In the genomic region with DNA sequence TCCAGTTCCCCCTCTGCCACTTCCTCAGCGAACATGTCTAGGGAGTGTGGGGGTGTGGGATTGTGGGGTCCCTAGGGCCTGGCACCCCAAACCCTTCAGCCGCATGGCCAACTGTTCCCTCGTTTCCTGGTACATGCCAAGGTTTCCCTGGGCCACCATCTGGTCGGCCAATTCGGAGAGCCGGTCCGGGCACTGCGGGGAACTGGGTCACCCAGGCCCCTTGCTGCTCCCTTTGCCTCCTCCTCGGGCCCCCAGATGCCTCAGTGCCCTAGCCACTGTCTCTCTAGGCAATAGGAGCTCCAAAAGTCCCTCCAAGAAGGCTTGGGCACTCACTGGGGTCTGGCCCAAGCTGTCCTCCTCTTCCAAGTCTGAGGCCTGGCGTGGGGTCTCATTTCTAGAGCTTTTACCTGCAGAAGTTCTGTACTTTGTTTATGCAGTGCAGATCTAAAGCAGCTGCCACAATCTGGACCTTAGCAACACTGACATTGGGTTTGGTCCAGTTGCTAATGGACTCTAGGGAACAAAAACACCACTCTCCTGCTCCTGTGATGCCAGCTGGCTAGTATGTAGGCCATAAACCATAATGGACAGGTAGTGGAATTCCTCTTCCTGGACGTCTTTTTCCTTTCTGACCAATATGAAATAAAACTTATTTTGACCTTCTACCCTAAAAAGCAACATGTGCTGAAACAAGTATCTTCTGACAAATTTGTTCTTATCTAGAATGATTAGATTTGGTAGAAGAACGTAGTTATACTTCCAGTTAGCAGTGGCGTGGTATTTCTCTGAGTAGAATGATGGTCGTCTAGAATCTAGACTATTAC, we compare ENCODE assay signal across 19 cellular contexts.
DNase-seq lines count a peak whose midpoint lies in the region; ATAC-seq, FAIRE-seq and TF ChIP-seq lines count a peak whose summit lies in the region.
"Had no signal": no experiment of that assay in that cellular context is flagged by ENCODE, and none has a peak within 500 bp of the region (broad histone marks: within the 10 kb centered on the region; RNA-seq: fewer than 3 reads in every experiment).

No MANE protein-coding gene starts in this region.

- WGBS in body of pancreas, 2 donors = 82 to 91% methylated on average over 13 to 14 of the region's 14 CpGs

- no peaks in the 10 kb centered on the region for H3K36me3 ChIP-seq in body of pancreas (replicated peaks in 1 of 2; ENCODE audit: insufficient read depth in 1 of 2, low read depth in 2 of 2)
- H3K36me3 ChIP-seq: ovary had no signal

- H3K9me3 ChIP-seq in body of pancreas = no peaks in the 10 kb centered on the region
- H3K9me3 ChIP-seq: ovary had no signal

- peaks cover 21% of the 10 kb centered on the region for H3K4me1 ChIP-seq in body of pancreas

- H3K27ac Mint-ChIP-seq in CD14-positive monocyte = peak overlapping the region in 4 of 7 donors; percentile 18 to 82 (median 53)
- H3K27ac Mint-ChIP-seq in natural killer cell treated with Interleukin-12 subunit alpha and Interleukin-12 subunit beta and Interleukin-15 and Interleukin-18, amount 100 ng/mL, for 72 hours = no peak overlapping the region

- no peaks in the 10 kb centered on the region for H3K27me3 Mint-ChIP-seq in CD14-positive monocyte (ENCODE audit: low read depth in 3 of 3)
- peaks cover 0 to 2% of the 10 kb centered on the region in 2 donors for H3K27me3 Mint-ChIP-seq in natural killer cell treated with Interleukin-12 subunit alpha and Interleukin-12 subunit beta and Interleukin-15 and Interleukin-18, amount 100 ng/mL, for 72 hours

- H3K4me3 ChIP-seq in body of pancreas = no peak overlapping the region
- H3K4me3 ChIP-seq: dorsolateral prefrontal cortex, ovary, SK-N-MC had no signal

- no peaks in the 10 kb centered on the region for H3K27me3 ChIP-seq in body of pancreas
- H3K27me3 ChIP-seq: dorsolateral prefrontal cortex, ovary had no signal

- TF ChIP-seq POLR2A in body of pancreas (IDR thresholded peaks at IDR 0.05) = no peak

- H3K4me3 Mint-ChIP-seq in CD14-positive monocyte = no peak overlapping the region
- H3K4me3 Mint-ChIP-seq in natural killer cell treated with Interleukin-12 subunit alpha and Interleukin-12 subunit beta and Interleukin-15 and Interleukin-18, amount 100 ng/mL, for 72 hours = peak overlapping the region; percentile 15

- H3K4me1 Mint-ChIP-seq in CD14-positive monocyte = no peaks in the 10 kb centered on the region
- H3K4me1 Mint-ChIP-seq in natural killer cell treated with Interleukin-12 subunit alpha and Interleukin-12 subunit beta and Interleukin-15 and Interleukin-18, amount 100 ng/mL, for 72 hours (ENCODE audit: low read depth in 2 of 2) = peaks cover 43 to 46% of the 10 kb centered on the region in 2 donors

- ATAC-seq in body of pancreas = peak; percentile 36
- ATAC-seq in natural killer cell treated with Interleukin-12 subunit alpha and Interleukin-12 subunit beta and Interleukin-15 and Interleukin-18, amount 100 ng/mL, for 72 hours = no peak
- ATAC-seq: activated naive CD4-positive, alpha-beta T cell treated with anti-CD3 and anti-CD28 coated beads, Interleukin-2, amount 50 U/mL, for 72 hours; Panc1 had no signal

- no peak for TF ChIP-seq CTCF in CD14-positive monocyte (IDR thresholded peaks at IDR 0.05)
- TF ChIP-seq CTCF in body of pancreas (IDR thresholded peaks at IDR 0.05) = no peak

- peaks cover 17 to 40% of the 10 kb centered on the region in 2 donors for H3K36me3 Mint-ChIP-seq in CD14-positive monocyte
- peaks cover 10% of the 10 kb centered on the region for H3K36me3 Mint-ChIP-seq in natural killer cell treated with Interleukin-12 subunit alpha and Interleukin-12 subunit beta and Interleukin-15 and Interleukin-18, amount 100 ng/mL, for 72 hours

- DNase-seq in CD14-positive monocyte (ENCODE audit: low spot score) (no peak), GM18507 (ENCODE audit: extremely low spot score, insufficient read length, low read depth) (no peak), body of pancreas (peak in 3 of 4 donors; percentile 10 to 29 (median 25)), HT-29 (ENCODE audit: low spot score) (no peak), RPMI8226 (no peak), UCSD-AML1 (lab: John Stamatoyannopoulos, UW; ENCODE audit: unreplicated experiment) (no peak)
- no peak for DNase-seq in natural killer cell treated with Interleukin-12 subunit alpha and Interleukin-12 subunit beta and Interleukin-15 and Interleukin-18, amount 100 ng/mL, for 72 hours (ENCODE audit: low spot score)
- DNase-seq: activated CD4-positive, alpha-beta T cell treated with anti-CD3 and anti-CD28 coated beads for 1 hour; AML-193; erythroblast; GDM1; NCI-H82; ovary; stimulated activated CD4-positive, alpha-beta T cell treated with anti-CD3 and anti-CD28 coated beads, Interleukin-2, amount 100 ng/mL, for 24 hours had no signal

- H3K9me3 Mint-ChIP-seq in CD14-positive monocyte = no peaks in the 10 kb centered on the region
- H3K9me3 Mint-ChIP-seq in natural killer cell treated with Interleukin-12 subunit alpha and Interleukin-12 subunit beta and Interleukin-15 and Interleukin-18, amount 100 ng/mL, for 72 hours = no peaks in the 10 kb centered on the region
- H3K9me3 Mint-ChIP-seq: activated naive CD4-positive, alpha-beta T cell treated with anti-CD3 and anti-CD28 coated beads, Interleukin-2, amount 50 U/mL, for 72 hours had no signal

- intact Hi-C loops in CD14-positive monocyte (cut with micrococcal nuclease) = no loop called here
- intact Hi-C loops in body of pancreas (cut with DNase I) = no loop called here

- peak; percentile 48 for FAIRE-seq in GM18507 (lab: Jason Lieb, UNC)
- FAIRE-seq: D721Med had no signal

- H3K27ac ChIP-seq in body of pancreas = peak overlapping the region in 1 of 4 donors; percentile 27
- H3K27ac ChIP-seq: dorsolateral prefrontal cortex, ovary, SK-N-MC had no signal

Comparison
In these comparisons a context has a peak if more than half of its experiments do, and no peak if none do; other contexts are left out.
1. DNase-seq: peak in body of pancreas (3 of 4); none in CD14-positive monocyte (single experiment), GM18507 (single experiment), natural killer cell treated with Interleukin-12 subunit alpha and Interleukin-12 subunit beta and Interleukin-15 and Interleukin-18, amount 100 ng/mL, for 72 hours (single experiment), HT-29 (single experiment), RPMI8226 (single experiment) and UCSD-AML1 (single experiment).
2. H3K27ac Mint-ChIP-seq: peak in CD14-positive monocyte (4 of 7); none in natural killer cell treated with Interleukin-12 subunit alpha and Interleukin-12 subunit beta and Interleukin-15 and Interleukin-18, amount 100 ng/mL, for 72 hours (0 of 2).